8 cellular contexts compared by ENCODE assay signal in the genomic region with DNA sequence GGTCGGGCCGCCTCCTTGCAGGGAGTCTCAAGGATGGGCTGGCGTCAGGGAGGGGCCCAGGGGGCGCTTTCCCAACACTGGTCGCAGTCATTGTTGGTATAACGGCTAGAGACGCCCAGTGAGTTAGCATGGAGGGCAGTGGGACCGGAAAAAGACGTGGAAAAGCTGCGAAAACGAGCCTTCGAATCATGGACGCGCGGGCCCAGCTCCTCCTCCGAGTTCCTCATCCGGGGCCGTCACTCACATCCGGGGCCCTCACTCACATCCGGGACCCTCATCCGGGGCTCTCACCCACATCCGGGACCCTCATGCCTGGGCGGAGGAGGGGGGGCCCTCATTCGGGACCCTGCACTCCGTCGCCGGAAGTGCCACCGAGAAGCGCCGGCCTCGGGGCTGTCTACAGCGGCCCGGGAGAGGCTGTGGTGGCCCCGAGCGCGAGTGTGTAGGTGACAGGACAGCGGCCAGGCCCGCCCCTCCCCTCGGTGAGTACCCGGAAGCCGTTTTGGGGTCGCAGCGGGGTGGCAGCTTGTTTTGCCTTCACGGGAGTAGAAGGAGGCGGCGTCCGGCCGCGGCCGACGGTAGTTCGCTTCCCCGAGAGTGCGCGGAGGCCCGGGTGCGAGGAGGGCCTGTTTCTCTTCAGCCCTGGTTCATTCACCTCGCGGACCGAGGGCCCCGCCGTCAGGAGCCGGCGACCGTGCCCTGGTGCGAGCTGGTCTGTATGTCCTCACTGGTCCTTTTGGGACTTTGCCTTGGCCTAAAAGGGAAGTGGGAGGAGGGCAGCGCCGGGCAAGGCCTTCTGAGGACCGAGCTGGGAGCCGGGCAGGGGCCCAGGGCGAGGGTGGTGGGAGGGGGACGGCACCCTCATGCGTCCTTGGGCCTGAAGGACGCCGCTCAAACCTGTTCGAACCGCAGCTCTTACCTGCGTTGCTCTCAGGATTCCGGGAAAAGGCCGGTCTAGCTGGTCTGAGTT. TPM values are rescaled to one million over a fixed set of nuclear protein-coding genes. Genes with fewer than 3 reads are reported as not detected.
DNase-seq lines count a peak whose midpoint lies in the region; ATAC-seq and TF ChIP-seq lines count a peak whose summit lies in the region.

A gene with protein sequence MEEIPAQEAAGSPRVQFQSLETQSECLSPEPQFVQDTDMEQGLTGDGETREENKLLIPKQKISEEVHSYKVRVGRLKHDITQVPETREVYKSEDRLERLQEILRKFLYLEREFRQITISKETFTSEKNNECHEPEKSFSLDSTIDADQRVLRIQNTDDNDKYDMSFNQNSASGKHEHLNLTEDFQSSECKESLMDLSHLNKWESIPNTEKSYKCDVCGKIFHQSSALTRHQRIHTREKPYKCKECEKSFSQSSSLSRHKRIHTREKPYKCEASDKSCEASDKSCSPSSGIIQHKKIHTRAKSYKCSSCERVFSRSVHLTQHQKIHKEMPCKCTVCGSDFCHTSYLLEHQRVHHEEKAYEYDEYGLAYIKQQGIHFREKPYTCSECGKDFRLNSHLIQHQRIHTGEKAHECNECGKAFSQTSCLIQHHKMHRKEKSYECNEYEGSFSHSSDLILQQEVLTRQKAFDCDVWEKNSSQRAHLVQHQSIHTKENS (plus strand): TSS at position 337 of the 970 bp plus-strand sequence. CDS start 1,918 bp downstream, outside the sequence.

- peak within 1 kb of the TSS; percentile 98 for H3K9ac ChIP-seq in OCI-LY3 (ENCODE audit: low read length)

- peak within 1 kb of the TSS; percentile 96 for H3K4me3 ChIP-seq in OCI-LY3 (ENCODE audit: low read length)

- no peaks in the 10 kb centered on the region for H4K20me1 ChIP-seq in OCI-LY3 (ENCODE audit: insufficient read depth, low read length)

- peaks cover 50% of the 10 kb centered on the region for H3K36me3 ChIP-seq in OCI-LY3 (replicated peaks; ENCODE audit: low read depth, low read length)

- no peaks in the 10 kb centered on the region for H3K27me3 ChIP-seq in OCI-LY3 (ENCODE audit: low read depth, low read length)

- no peaks in the 10 kb centered on the region for H3K9me3 ChIP-seq in OCI-LY3 (ENCODE audit: insufficient read depth, low read length)

- DNase-seq in D341Med (ENCODE audit: low spot score) (peak; percentile 97), HuH-7 (ENCODE audit: low spot score) (peak; percentile 98), erythroblast (lab: John Stamatoyannopoulos, UW) (peak; percentile 89 to 93), mucosa of gallbladder (ENCODE audit: low spot score) (peak; percentile 88)
- peak; percentile 90 for DNase-seq in activated T-cell treated with anti-CD3 and anti-CD28 coated beads, Interleukin-2, amount 50 U/mL, for 1 hour
- DNase-seq in stimulated activated CD8-positive, alpha-beta memory T cell treated with anti-CD3 and anti-CD28 coated beads, Interleukin-4, amount 100 ng/mL, for 4 hours (ENCODE audit: low read depth in 2 of 2, low spot score in 1 of 2): peak; percentile 79 to 87

- H3K4me1 ChIP-seq in OCI-LY3 (ENCODE audit: low read length): peaks cover 18% of the 10 kb centered on the region

- H3K27ac ChIP-seq in OCI-LY3 (ENCODE audit: low read length): peak within 1 kb of the TSS; percentile 78

- peaks cover 64% of the 10 kb centered on the region for H3K79me2 ChIP-seq in OCI-LY3 (ENCODE audit: low read length)

- H2AFZ ChIP-seq in OCI-LY3 (ENCODE audit: low read depth, low read length): peak within 1 kb of the TSS; percentile 95

- ATAC-seq in GM21423 (IDR thresholded peaks at IDR 0.05; ENCODE audit: unreplicated experiment): peak; percentile 88

- TF ChIP-seq CTCF in OCI-LY3 (IDR thresholded peaks at IDR 0.05; ENCODE audit: low read depth, low read length): no peak

- peak; percentile 83 for TF ChIP-seq POLR2A in erythroblast (IDR thresholded peaks at IDR 0.05; ENCODE audit: low read length)

- H3K4me2 ChIP-seq in OCI-LY3 (ENCODE audit: low read length): peak within 1 kb of the TSS; percentile 75

RNA-seq across cellular contexts. Expression of the gene that starts here (rescaled TPM):
- total RNA-seq in mucosa of gallbladder: 52.5 TPM

Comparison
In these comparisons a context has a peak if more than half of its experiments do, and no peak if none do; other contexts are left out.
1. Peak in every context shown above with its lines: DNase-seq, ATAC-seq, H3K4me3 ChIP-seq and H3K27ac ChIP-seq.